30 cellular contexts compared by ENCODE assay signal in genomic region chr9:135069556-135070197, GRCh38. TPM values are rescaled to one million over a fixed set of nuclear protein-coding genes. Genes with fewer than 3 reads are reported as not detected.
DNase-seq lines count a peak whose midpoint lies in the region; ATAC-seq and TF ChIP-seq lines count a peak whose summit lies in the region.
"Had no signal": no experiment of that assay in that cellular context is flagged by ENCODE, and none has a peak within 500 bp of the region (broad histone marks: within the 10 kb centered on the region; RNA-seq: fewer than 3 reads in every experiment).

No MANE protein-coding gene starts in this region.

- peaks cover 0 to 4% (median 0%) of the 10 kb centered on the region in 4 donors for H3K9me3 ChIP-seq in Peyer's patch
- H3K9me3 ChIP-seq: ascending aorta, mucosa of descending colon, SK-N-SH, tibial nerve had no signal

- intact Hi-C loops in sciatic nerve (cut with DNase I) = no loop called here

- H3K4me3 ChIP-seq in Peyer's patch = no peak overlapping the region
- H3K4me3 ChIP-seq: ascending aorta, cardiac muscle cell, lung, mucosa of descending colon, tibial nerve had no signal

- peak; percentile 50 for DNase-seq in activated effector memory CD4-positive, alpha-beta T cell treated with anti-CD3 and anti-CD28 coated beads, Interleukin-2, amount 50 U/mL, for 16 hours
- DNase-seq in activated effector memory CD4-positive, alpha-beta T cell treated with Interleukin-2 at 50 U/mL for 16 hours = no peak
- DNase-seq in Peyer's patch (peak in 2 of 3 donors; percentile 18 to 34), left kidney (ENCODE audit: low read depth, low spot score) (peak; percentile 32), sciatic nerve (ENCODE audit: low spot score) (peak; percentile 42), GDM1 (lab: John Stamatoyannopoulos, UW) (no peak)
- DNase-seq: activated B cell treated with CpG ODN at 0.5 μM for 24 hours; AML-193; CD4-positive, alpha-beta memory T cell; foreskin melanocyte; GOT3; KG1; kidney glomerular epithelial cell; MM.1S; natural killer cell; NCI-H1105 treated with DMSO at 0.1 percent for 48 hours; NCI-H1930; NCI-H510A; right cardiac atrium; stimulated activated CD4-positive, alpha-beta T cell treated with anti-CD3 and anti-CD28 coated beads, Interleukin-4, amount 100 ng/mL, for 1 hour had no signal

- H3K27ac ChIP-seq in Peyer's patch = no peak overlapping the region
- H3K27ac ChIP-seq: ascending aorta, cardiac muscle cell, HL-60, tibial nerve had no signal

- H3K27me3 ChIP-seq in Peyer's patch = no peaks in the 10 kb centered on the region

- no peaks in the 10 kb centered on the region for H3K4me1 ChIP-seq in Peyer's patch
- H3K4me1 ChIP-seq: ascending aorta had no signal

- ATAC-seq in sciatic nerve (no peak), GM18519 (IDR thresholded peaks at IDR 0.05; ENCODE audit: low FRiP score, unreplicated experiment) (no peak), HG02852 (IDR thresholded peaks at IDR 0.05; ENCODE audit: unreplicated experiment) (no peak)
- ATAC-seq: mucosa of descending colon, natural killer cell, right cardiac atrium had no signal

- H3K36me3 ChIP-seq in Peyer's patch = no peaks in the 10 kb centered on the region
- H3K36me3 ChIP-seq: ascending aorta, cardiac muscle cell, tibial nerve had no signal

- no peak for TF ChIP-seq CTCF in Peyer's patch (IDR thresholded peaks at IDR 0.05)

- no peak for TF ChIP-seq POLR2A in Peyer's patch (IDR thresholded peaks at IDR 0.05)

RNA-seq across cellular contexts. Expression of gene OLFM1, which starts 17.8 kb away (rescaled TPM):
- total RNA-seq in Peyer's patch (1 to 10 TPM; 2.5 to 5.8 (median 4.9) TPM), sciatic nerve (40.7 TPM)
- total RNA-seq: activated B cell treated with CpG ODN at 0.5 μM for 24 hours; CD4-positive, alpha-beta memory T cell; OCI-LY7 had no signal

Comparison
In these comparisons a context has a peak if more than half of its experiments do, and no peak if none do; other contexts are left out.
1. DNase-seq: peak in activated effector memory CD4-positive, alpha-beta T cell treated with anti-CD3 and anti-CD28 coated beads, Interleukin-2, amount 50 U/mL, for 16 hours (single experiment), Peyer's patch (2 of 3), left kidney (single experiment) and sciatic nerve (single experiment); none in activated effector memory CD4-positive, alpha-beta T cell treated with Interleukin-2 at 50 U/mL for 16 hours (single experiment) and GDM1 (single experiment).